30 cellular contexts compared by ENCODE assay signal in genomic region chr2:132757676-132758075, GRCh38.
DNase-seq lines count a peak whose midpoint lies in the region; ATAC-seq, FAIRE-seq and TF ChIP-seq lines count a peak whose summit lies in the region.
"Had no signal": no experiment of that assay in that cellular context is flagged by ENCODE, and none has a peak within 500 bp of the region (broad histone marks: within the 10 kb centered on the region; RNA-seq: fewer than 3 reads in every experiment).

No MANE protein-coding gene starts in this region.

- CTCF ChIA-PET in activated CD8-positive, alpha-beta memory T cell treated with anti-CD3 and anti-CD28 coated beads, Interleukin-2, amount 10 ng/mL, durations not matched to agents 7 days and 5 days (lab: Charles Lee), result no interaction called here

- peaks cover 25% of the 10 kb centered on the region for H3K4me1 Mint-ChIP-seq in astrocyte (ENCODE audit: low read depth, unreplicated experiment)
- no peaks in the 10 kb centered on the region for H3K4me1 Mint-ChIP-seq in activated CD8-positive, alpha-beta memory T cell treated with anti-CD3 and anti-CD28 coated beads, Interleukin-2, amount 10 ng/mL, durations not matched to agents 7 days and 5 days

- H3K27me3 ChIP-seq in astrocyte (ENCODE audit: insufficient read depth, low read length) (no peaks in the 10 kb centered on the region), mesenchymal stem cell (ENCODE audit: control insufficient read depth in 1 of 2, insufficient read depth in 1 of 2, low read length in 2 of 2) (no peaks in the 10 kb centered on the region), left ventricle myocardium inferior (ENCODE audit: low read depth) (no peaks in the 10 kb centered on the region), brain microvascular endothelial cell (replicated peaks) (no peaks in the 10 kb centered on the region)
- H3K27me3 ChIP-seq: tibial artery had no signal

- H3K9me3 ChIP-seq in astrocyte (ENCODE audit: insufficient read depth, low read depth, low read length) (no peaks in the 10 kb centered on the region), mesenchymal stem cell (ENCODE audit: control insufficient read depth, low read length) (peaks cover 5% of the 10 kb centered on the region), left ventricle myocardium inferior (replicated peaks) (peaks cover 20% of the 10 kb centered on the region)
- H3K9me3 ChIP-seq: tibial artery had no signal

- H3K18ac ChIP-seq in mesenchymal stem cell (ENCODE audit: low read depth in 1 of 2, low read length in 2 of 2), result no peak overlapping the region

- H3K36me3 Mint-ChIP-seq in astrocyte (ENCODE audit: low read depth, unreplicated experiment), result no peaks in the 10 kb centered on the region
- no peaks in the 10 kb centered on the region for H3K36me3 Mint-ChIP-seq in activated CD8-positive, alpha-beta memory T cell treated with anti-CD3 and anti-CD28 coated beads, Interleukin-2, amount 10 ng/mL, durations not matched to agents 7 days and 5 days
- H3K36me3 Mint-ChIP-seq: CD8-positive, alpha-beta T cell; natural killer cell treated with Interleukin-12 subunit alpha and Interleukin-12 subunit beta and Interleukin-15 and Interleukin-18, amount 100 ng/mL, for 72 hours had no signal

- no peak overlapping the region for H4K8ac ChIP-seq in mesenchymal stem cell (ENCODE audit: low read length)

- H3K36me3 ChIP-seq in astrocyte (ENCODE audit: insufficient read depth, low read length) (no peaks in the 10 kb centered on the region), mesenchymal stem cell (ENCODE audit: control insufficient read depth in 1 of 2, insufficient read depth in 2 of 2, low read depth in 1 of 2, low read length in 2 of 2) (no peaks in the 10 kb centered on the region), left ventricle myocardium inferior (no peaks in the 10 kb centered on the region), brain microvascular endothelial cell (replicated peaks) (no peaks in the 10 kb centered on the region)
- H3K36me3 ChIP-seq: tibial artery, WERI-Rb-1 had no signal

- no peaks in the 10 kb centered on the region for H3K79me2 ChIP-seq in astrocyte (ENCODE audit: insufficient read depth, low read length)

- no peak overlapping the region for H2BK15ac ChIP-seq in mesenchymal stem cell (ENCODE audit: low read depth, poor library complexity, severe bottlenecking)

- no peak overlapping the region for H3K14ac ChIP-seq in mesenchymal stem cell (ENCODE audit: low read length in 2 of 2)

- intact Hi-C loops in left ventricle myocardium inferior (cut with micrococcal nuclease), result no loop called here

- H3K4me1 ChIP-seq in astrocyte (ENCODE audit: insufficient read depth, low read length), result no peaks in the 10 kb centered on the region
- H3K4me1 ChIP-seq in mesenchymal stem cell (ENCODE audit: control insufficient read depth, insufficient read depth, low read depth, low read length), result peaks cover 5% of the 10 kb centered on the region
- no peaks in the 10 kb centered on the region for H3K4me1 ChIP-seq in left ventricle myocardium inferior
- H3K4me1 ChIP-seq: tibial artery had no signal

- H3K23ac ChIP-seq in mesenchymal stem cell (ENCODE audit: low read length in 2 of 2), result no peak overlapping the region

- H3K27ac Mint-ChIP-seq in astrocyte (ENCODE audit: unreplicated experiment), result peak overlapping the region; percentile 16
- H3K27ac Mint-ChIP-seq in activated CD8-positive, alpha-beta memory T cell treated with anti-CD3 and anti-CD28 coated beads, Interleukin-2, amount 10 ng/mL, durations not matched to agents 7 days and 5 days, result no peak overlapping the region
- H3K27ac Mint-ChIP-seq: CD8-positive, alpha-beta T cell; natural killer cell treated with Interleukin-12 subunit alpha and Interleukin-12 subunit beta and Interleukin-15 and Interleukin-18, amount 100 ng/mL, for 72 hours; T-helper 1 cell treated with Interleukin-12 subunit alpha and Interleukin-12 subunit beta and Interleukin-4 antibody, amounts not matched to agents 30 μg/mL and 1 μg/mL, for 36 hours had no signal

- no peaks in the 10 kb centered on the region for H3K27me3 Mint-ChIP-seq in astrocyte (ENCODE audit: low read depth, unreplicated experiment)
- H3K27me3 Mint-ChIP-seq in activated CD8-positive, alpha-beta memory T cell treated with anti-CD3 and anti-CD28 coated beads, Interleukin-2, amount 10 ng/mL, durations not matched to agents 7 days and 5 days, result no peaks in the 10 kb centered on the region
- H3K27me3 Mint-ChIP-seq: natural killer cell treated with Interleukin-12 subunit alpha and Interleukin-12 subunit beta and Interleukin-15 and Interleukin-18, amount 100 ng/mL, for 72 hours had no signal

- TF ChIP-seq CTCF in astrocyte (IDR thresholded peaks at IDR 0.05; ENCODE audit: insufficient read depth, low read depth, low read length), result no peak
- no peak for TF ChIP-seq CTCF in left ventricle myocardium inferior (IDR thresholded peaks at IDR 0.05; ENCODE audit: borderline replicate concordance)
- no peak for TF ChIP-seq CTCF in brain microvascular endothelial cell (IDR thresholded peaks at IDR 0.05; ENCODE audit: low read depth, low read length, missing control alignments)

- H3K4ac ChIP-seq in mesenchymal stem cell (ENCODE audit: low read depth in 1 of 2, low read length in 2 of 2), result no peak overlapping the region

- H3K4me3 ChIP-seq in astrocyte (ENCODE audit: insufficient read depth, low read depth, low read length) (no peak overlapping the region), mesenchymal stem cell (ENCODE audit: insufficient read depth in 1 of 2, low read depth in 1 of 2, low read length in 2 of 2) (no peak overlapping the region), left ventricle myocardium inferior (no peak overlapping the region), brain microvascular endothelial cell (ENCODE audit: low read depth, low read length) (no peak overlapping the region)
- H3K4me3 ChIP-seq: tibial artery had no signal

- no peaks in the 10 kb centered on the region for H4K20me1 ChIP-seq in astrocyte (ENCODE audit: insufficient read depth, low read length)

- H3K79me1 ChIP-seq in mesenchymal stem cell (replicated peaks; ENCODE audit: low read length, poor library complexity, severe bottlenecking), result no peaks in the 10 kb centered on the region

- peak overlapping the region; percentile 40 for H2BK5ac ChIP-seq in mesenchymal stem cell (ENCODE audit: low read depth, low read length, poor library complexity, severe bottlenecking)

- H2BK120ac ChIP-seq in mesenchymal stem cell (ENCODE audit: low read depth, low read length), result no peak overlapping the region

- H2AFZ ChIP-seq in astrocyte (ENCODE audit: low read depth, low read length), result no peak overlapping the region
- no peak overlapping the region for H2AFZ ChIP-seq in mesenchymal stem cell (ENCODE audit: low read depth, low read length)

- WGBS in mesenchymal stem cell, result 6% methylated on average over 1 of the region's 3 CpGs

- no peaks in the 10 kb centered on the region for H3K9me3 Mint-ChIP-seq in astrocyte (ENCODE audit: unreplicated experiment)
- H3K9me3 Mint-ChIP-seq in activated CD8-positive, alpha-beta memory T cell treated with anti-CD3 and anti-CD28 coated beads, Interleukin-2, amount 10 ng/mL, durations not matched to agents 7 days and 5 days (ENCODE audit: low read depth), result peaks cover 4% of the 10 kb centered on the region
- H3K9me3 Mint-ChIP-seq: H9 had no signal

- H2AK5ac ChIP-seq in mesenchymal stem cell (ENCODE audit: low read length, severe bottlenecking), result peak overlapping the region; percentile 29

- H3K27ac ChIP-seq in astrocyte (ENCODE audit: low read depth, low read length) (no peak overlapping the region), mesenchymal stem cell (ENCODE audit: low read length, poor library complexity, severe bottlenecking) (peak overlapping the region; percentile 79), left ventricle myocardium inferior (replicated peaks) (no peak overlapping the region), brain microvascular endothelial cell (no peak overlapping the region)
- H3K27ac ChIP-seq: KMS-11, tibial artery, WERI-Rb-1 had no signal

- H3K9ac ChIP-seq in astrocyte (ENCODE audit: low read length) (no peak overlapping the region), mesenchymal stem cell (ENCODE audit: low read length) (no peak overlapping the region)
- H3K9ac ChIP-seq: KMS-11 had no signal

- in situ Hi-C loops in Caki2 (cut with HindIII; ENCODE audit: low pct_unique_long_range_greater_than_20kb, low sequenced_read_pairs) (no loop called here), brain microvascular endothelial cell (cut with HindIII; ENCODE audit: low pct_ligation_motif_present, low sequenced_read_pairs) (no loop called here)

- no peak overlapping the region for H2BK12ac ChIP-seq in mesenchymal stem cell (ENCODE audit: low read length in 2 of 2)

- ATAC-seq in activated CD8-positive, alpha-beta memory T cell treated with anti-CD3 and anti-CD28 coated beads, Interleukin-2, amount 10 ng/mL, durations not matched to agents 7 days and 5 days, result no peak
- ATAC-seq in HG02610 (IDR thresholded peaks at IDR 0.05; ENCODE audit: unreplicated experiment), result no peak
- ATAC-seq: CD8-positive, alpha-beta T cell; natural killer cell treated with Interleukin-12 subunit alpha and Interleukin-12 subunit beta and Interleukin-15 and Interleukin-18, amount 100 ng/mL, for 72 hours; Right ventricle myocardium inferior; stimulated activated naive CD8-positive, alpha-beta T cell treated with anti-CD3 and anti-CD28 coated beads, Interleukin-15, Interleukin-2, amounts not matched to agents 100 U/mL and 50 U/mL, for 24 hours had no signal

- H4K91ac ChIP-seq in mesenchymal stem cell (ENCODE audit: low read length), result no peak overlapping the region

- no peak overlapping the region for H3K4me3 Mint-ChIP-seq in astrocyte (ENCODE audit: unreplicated experiment)
- no peak overlapping the region for H3K4me3 Mint-ChIP-seq in activated CD8-positive, alpha-beta memory T cell treated with anti-CD3 and anti-CD28 coated beads, Interleukin-2, amount 10 ng/mL, durations not matched to agents 7 days and 5 days
- H3K4me3 Mint-ChIP-seq: CD8-positive, alpha-beta T cell; H9; natural killer cell treated with Interleukin-12 subunit alpha and Interleukin-12 subunit beta and Interleukin-15 and Interleukin-18, amount 100 ng/mL, for 72 hours; T-helper 1 cell treated with Interleukin-12 subunit alpha and Interleukin-12 subunit beta and Interleukin-4 antibody, amounts not matched to agents 30 μg/mL and 1 μg/mL, for 36 hours had no signal

- H3K4me2 ChIP-seq in astrocyte (ENCODE audit: low read length) (peak overlapping the region; percentile 21), mesenchymal stem cell (ENCODE audit: low read length, poor library complexity, severe bottlenecking) (peak overlapping the region; percentile 19)
- H3K4me2 ChIP-seq: KMS-11 had no signal

- DNase-seq in Caki2 (ENCODE audit: low read depth), result peak; percentile 33
- DNase-seq in HCEC 1CT, result peak; percentile 8
- DNase-seq in astrocyte (ENCODE audit: low read depth), result peak; percentile 50
- DNase-seq in mesenchymal stem cell, result peak; percentile 9
- no peak for DNase-seq in activated CD8-positive, alpha-beta memory T cell treated with anti-CD3 and anti-CD28 coated beads, Interleukin-2, amount 10 ng/mL, durations not matched to agents 7 days and 5 days
- no peak for DNase-seq in left ventricle myocardium inferior
- no peak for DNase-seq in brain microvascular endothelial cell
- DNase-seq: activated CD4-positive, alpha-beta T cell treated with anti-CD3 and anti-CD28 coated beads, Interleukin-2, amount 50 U/mL, for 48 hours; activated naive CD4-positive, alpha-beta T cell; amygdala; CD8-positive, alpha-beta T cell; cerebellar nuclear complex; DMS79 treated with DMSO at 0.1 percent for 48 hours; effector memory CD4-positive, alpha-beta T cell; H9; islet precursor cell; NCI-H1092 treated with DMSO at 0.1 percent for 48 hours; NCI-H2081 treated with DMSO at 0.1 percent for 48 hours; NCI-H510A; posterior cingulate gyrus; stimulated activated CD4-positive, alpha-beta T cell treated with anti-CD3 and anti-CD28 coated beads, Interleukin-2, amount 100 ng/mL, for 24 hours; stimulated activated naive CD8-positive, alpha-beta T cell treated with anti-CD3 and anti-CD28 coated beads, Interleukin-15, Interleukin-2, amounts not matched to agents 100 U/mL and 50 U/mL, for 24 hours; tibial artery; WERI-Rb-1 had no signal

- no peak for FAIRE-seq in astrocyte (lab: Jason Lieb, UNC)
- FAIRE-seq: GM19239 had no signal

Comparison
In these comparisons a context has a peak if more than half of its experiments do, and no peak if none do; other contexts are left out.
1. DNase-seq: peak in Caki2 (single experiment), HCEC 1CT (single experiment), astrocyte (single experiment) and mesenchymal stem cell (single experiment); none in activated CD8-positive, alpha-beta memory T cell treated with anti-CD3 and anti-CD28 coated beads, Interleukin-2, amount 10 ng/mL, durations not matched to agents 7 days and 5 days (single experiment), left ventricle myocardium inferior (single experiment) and brain microvascular endothelial cell (single experiment).